19 cellular contexts compared by ENCODE assay signal in genomic region chr4:20992002-20992401, GRCh38.
"Had no signal": no experiment of that assay in that cellular context is flagged by ENCODE, and none has a peak within 500 bp of the region (broad histone marks: within the 10 kb centered on the region; RNA-seq: fewer than 3 reads in every experiment).

No MANE protein-coding gene starts in this region.

- ATAC-seq: activated CD8-positive, alpha-beta T cell treated with anti-CD3 and anti-CD28 coated beads, Interleukin-2, amount 10 ng/mL, durations not matched to agents 7 days and 5 days; activated T-cell treated with anti-CD3 and anti-CD28 coated beads, Interleukin-2, amount 50 U/mL, for 4 hours; left lobe of liver; right cardiac atrium; stimulated activated naive CD8-positive, alpha-beta T cell treated with anti-CD3 and anti-CD28 coated beads, Interleukin-15, Interleukin-2, amounts not matched to agents 100 U/mL and 50 U/mL, for 24 hours; T-cell had no signal

- H3K27me3 ChIP-seq: hepatocyte, tibial artery, vagina had no signal

- FAIRE-seq: astrocyte had no signal

- H3K4me2 ChIP-seq: hepatocyte had no signal

- H3K4me1 ChIP-seq: tibial artery, vagina had no signal

- H3K9me3 Mint-ChIP-seq: activated T-cell treated with anti-CD3 and anti-CD28 coated beads, Interleukin-2, amount 50 U/mL, for 4 hours had no signal

- H3K27ac ChIP-seq: hepatocyte, tibial artery, vagina had no signal

- H3K4me3 Mint-ChIP-seq: activated CD4-positive, alpha-beta T cell treated with anti-CD3 and anti-CD28 coated beads, Interleukin-2, amount 10 ng/mL, durations not matched to agents 24 days and 14 days; activated CD8-positive, alpha-beta T cell treated with anti-CD3 and anti-CD28 coated beads, Interleukin-2, amount 10 ng/mL, durations not matched to agents 7 days and 5 days; activated naive CD4-positive, alpha-beta T cell treated with anti-CD3 and anti-CD28 coated beads, Interleukin-2, amount 10 ng/mL, durations not matched to agents 7 days and 5 days; activated T-cell treated with anti-CD3 and anti-CD28 coated beads, Interleukin-2, amount 50 U/mL, for 4 hours; dendritic cell treated with granulocyte-macrophage colony-stimulating factor and Interleukin-4, amounts not matched to agents 40 ng/mL and 50 ng/mL, for 4 days; mesothelial cell of epicardium; T-cell had no signal

- H3K36me3 ChIP-seq: tibial artery, vagina had no signal

- H2AFZ ChIP-seq: hepatocyte had no signal

- H3K79me2 ChIP-seq: hepatocyte had no signal

- DNase-seq: activated CD4-positive, alpha-beta T cell treated with anti-CD3 and anti-CD28 coated beads, Interleukin-2, amount 10 ng/mL, durations not matched to agents 24 days and 14 days; activated CD8-positive, alpha-beta T cell treated with anti-CD3 and anti-CD28 coated beads, Interleukin-2, amount 10 ng/mL, durations not matched to agents 7 days and 5 days; activated naive CD4-positive, alpha-beta T cell treated with anti-CD3 and anti-CD28 coated beads, Interleukin-2, amount 10 ng/mL, durations not matched to agents 7 days and 5 days; activated T-cell treated with anti-CD3 and anti-CD28 coated beads, Interleukin-2, amount 50 U/mL, for 4 hours; effector memory CD4-positive, alpha-beta T cell; islet precursor cell; right cardiac atrium; stimulated activated naive CD8-positive, alpha-beta T cell treated with anti-CD3 and anti-CD28 coated beads, Interleukin-15, Interleukin-2, amounts not matched to agents 100 U/mL and 50 U/mL, for 24 hours; substantia nigra; T-cell; tibial artery had no signal

- H3K27me3 Mint-ChIP-seq: activated CD4-positive, alpha-beta T cell treated with anti-CD3 and anti-CD28 coated beads, Interleukin-2, amount 10 ng/mL, durations not matched to agents 24 days and 14 days; activated naive CD4-positive, alpha-beta T cell treated with anti-CD3 and anti-CD28 coated beads, Interleukin-2, amount 10 ng/mL, durations not matched to agents 7 days and 5 days; dendritic cell treated with granulocyte-macrophage colony-stimulating factor and Interleukin-4, amounts not matched to agents 40 ng/mL and 50 ng/mL, for 4 days; progenitor cell of endocrine pancreas; T-cell had no signal

- H3K27ac Mint-ChIP-seq: activated CD4-positive, alpha-beta T cell treated with anti-CD3 and anti-CD28 coated beads, Interleukin-2, amount 10 ng/mL, durations not matched to agents 24 days and 14 days; activated CD8-positive, alpha-beta T cell treated with anti-CD3 and anti-CD28 coated beads, Interleukin-2, amount 10 ng/mL, durations not matched to agents 7 days and 5 days; activated naive CD4-positive, alpha-beta T cell treated with anti-CD3 and anti-CD28 coated beads, Interleukin-2, amount 10 ng/mL, durations not matched to agents 7 days and 5 days; dendritic cell treated with granulocyte-macrophage colony-stimulating factor and Interleukin-4, amounts not matched to agents 40 ng/mL and 50 ng/mL, for 4 days; mesothelial cell of epicardium; progenitor cell of endocrine pancreas; T-cell had no signal

- H3K36me3 Mint-ChIP-seq: activated naive CD4-positive, alpha-beta T cell treated with anti-CD3 and anti-CD28 coated beads, Interleukin-2, amount 10 ng/mL, durations not matched to agents 7 days and 5 days; mesothelial cell of epicardium; T-cell had no signal

- H3K9me3 ChIP-seq: tibial artery, vagina had no signal

- H3K4me1 Mint-ChIP-seq: activated CD4-positive, alpha-beta T cell treated with anti-CD3 and anti-CD28 coated beads, Interleukin-2, amount 10 ng/mL, durations not matched to agents 24 days and 14 days; activated naive CD4-positive, alpha-beta T cell treated with anti-CD3 and anti-CD28 coated beads, Interleukin-2, amount 10 ng/mL, durations not matched to agents 7 days and 5 days; mesothelial cell of epicardium; T-cell had no signal

- H3K4me3 ChIP-seq: hepatocyte, lung, tibial artery, vagina had no signal
